32 cellular contexts compared by ENCODE assay signal in the genomic region with DNA sequence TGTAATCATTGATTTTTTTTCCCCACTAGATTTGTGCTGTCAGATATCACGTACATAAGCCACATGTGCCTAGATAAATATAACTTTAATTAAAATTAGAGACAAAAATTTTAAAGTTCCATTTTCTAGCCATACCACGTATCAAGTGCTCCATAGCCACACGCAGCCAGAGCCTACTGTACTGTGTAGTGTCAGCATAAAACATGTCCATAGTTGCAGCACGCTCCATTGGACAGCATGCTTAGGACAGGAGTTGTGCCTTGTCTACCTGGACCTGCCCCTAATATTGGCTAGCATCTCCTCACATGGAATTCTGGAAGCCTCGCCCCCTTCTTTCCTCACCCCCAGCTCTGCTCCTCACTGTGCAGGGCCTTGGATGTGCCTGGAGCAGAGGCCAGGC.
"Had no signal": no experiment of that assay in that cellular context is flagged by ENCODE, and none has a peak within 500 bp of the region (broad histone marks: within the 10 kb centered on the region; RNA-seq: fewer than 3 reads in every experiment).

No MANE protein-coding gene starts in this region.

- H3K27me3 ChIP-seq: brain microvascular endothelial cell, SJCRH30 had no signal

- H3K36me3 ChIP-seq: brain microvascular endothelial cell, SJCRH30, WERI-Rb-1 had no signal

- ATAC-seq: activated CD8-positive, alpha-beta T cell treated with anti-CD3 and anti-CD28 coated beads for 36 hours; activated T-cell treated with anti-CD3 and anti-CD28 coated beads, Interleukin-2, amount 50 U/mL, for 72 hours; activated T-helper 17 cell treated with anti-CD3 and anti-CD28 coated beads, Interleukin-2, amount 50 U/mL, for 72 hours; K562; PC-3 had no signal

- FAIRE-seq: K562 had no signal

- H3K4me1 ChIP-seq: SJCRH30 had no signal

- H3K27ac Mint-ChIP-seq: activated CD8-positive, alpha-beta T cell treated with anti-CD3 and anti-CD28 coated beads for 36 hours; activated naive CD8-positive, alpha-beta T cell treated with anti-CD3 and anti-CD28 coated beads for 36 hours; activated T-cell treated with anti-CD3 and anti-CD28 coated beads, Interleukin-2, amount 50 U/mL, for 72 hours; activated T-helper 17 cell treated with anti-CD3 and anti-CD28 coated beads, Interleukin-2, amount 50 U/mL, for 72 hours had no signal

- H3K4me3 ChIP-seq: K562, SJCRH30, SK-N-MC had no signal

- H3K27me3 Mint-ChIP-seq: activated T-helper 17 cell treated with anti-CD3 and anti-CD28 coated beads, Interleukin-2, amount 50 U/mL, for 72 hours had no signal

- DNase-seq: activated CD4-positive, alpha-beta T cell treated with anti-CD3 and anti-CD28 coated beads for 1 hour; activated CD4-positive, alpha-beta T cell treated with anti-CD3 and anti-CD28 coated beads for 48 hours; activated CD4-positive, alpha-beta T cell treated with anti-CD3 and anti-CD28 coated beads, Interleukin-2, amount 50 U/mL, for 4 hours; activated CD4-positive, CD25-positive, alpha-beta regulatory T cell; activated CD8-positive, alpha-beta T cell treated with anti-CD3 and anti-CD28 coated beads for 36 hours; activated effector memory CD4-positive, alpha-beta T cell treated with anti-CD3 and anti-CD28 coated beads, Interleukin-2, amount 50 U/mL, for 16 hours; activated naive CD4-positive, alpha-beta T cell; activated naive CD4-positive, alpha-beta T cell treated with anti-CD3 and anti-CD28 coated beads, Interleukin-2, amount 50 U/mL, for 16 hours; activated naive CD8-positive, alpha-beta T cell treated with anti-CD3 and anti-CD28 coated beads for 36 hours; activated T-cell treated with anti-CD3 and anti-CD28 coated beads, Interleukin-2, amount 50 U/mL, for 1 hour; activated T-cell treated with anti-CD3 and anti-CD28 coated beads, Interleukin-2, amount 50 U/mL, for 72 hours; amniotic stem cell; aorta; brain microvascular endothelial cell; central memory CD4-positive, alpha-beta T cell; NCI-H1092 treated with DMSO at 0.1 percent for 48 hours; NCI-H1417; NCI-H146; NCI-H187 treated with DMSO at 0.1 percent for 48 hours; NCI-H2081 treated with DMSO at 0.1 percent for 48 hours; NCI-H510A; NCI-H526; NCI-H748 treated with DMSO at 0.1 percent for 48 hours; NK-92 treated with Interleukin-12 subunit alpha and Interleukin-12 subunit beta, amount 100 ng/mL, for 24 hours; PC-3; Right ventricle myocardium superior; SJCRH30; T1000; WERI-Rb-1 had no signal

- H3K4me3 Mint-ChIP-seq: activated CD8-positive, alpha-beta T cell treated with anti-CD3 and anti-CD28 coated beads for 36 hours; activated naive CD8-positive, alpha-beta T cell treated with anti-CD3 and anti-CD28 coated beads for 36 hours; activated T-cell treated with anti-CD3 and anti-CD28 coated beads, Interleukin-2, amount 50 U/mL, for 72 hours; activated T-helper 17 cell treated with anti-CD3 and anti-CD28 coated beads, Interleukin-2, amount 50 U/mL, for 72 hours had no signal

- H3K36me3 Mint-ChIP-seq: activated naive CD8-positive, alpha-beta T cell treated with anti-CD3 and anti-CD28 coated beads for 36 hours had no signal

- H3K9me3 Mint-ChIP-seq: activated CD8-positive, alpha-beta T cell treated with anti-CD3 and anti-CD28 coated beads for 36 hours; activated naive CD8-positive, alpha-beta T cell treated with anti-CD3 and anti-CD28 coated beads for 36 hours; activated T-cell treated with anti-CD3 and anti-CD28 coated beads, Interleukin-2, amount 50 U/mL, for 72 hours; activated T-helper 17 cell treated with anti-CD3 and anti-CD28 coated beads, Interleukin-2, amount 50 U/mL, for 72 hours had no signal

- H3K27ac ChIP-seq: brain microvascular endothelial cell, SJCRH30, SK-N-MC, WERI-Rb-1 had no signal

- H3K9me3 ChIP-seq: SJCRH30 had no signal

- H3K4me1 Mint-ChIP-seq: activated naive CD8-positive, alpha-beta T cell treated with anti-CD3 and anti-CD28 coated beads for 36 hours; activated T-helper 17 cell treated with anti-CD3 and anti-CD28 coated beads, Interleukin-2, amount 50 U/mL, for 72 hours had no signal
